ENCODE assay signal across 15 cellular contexts in the genomic region with DNA sequence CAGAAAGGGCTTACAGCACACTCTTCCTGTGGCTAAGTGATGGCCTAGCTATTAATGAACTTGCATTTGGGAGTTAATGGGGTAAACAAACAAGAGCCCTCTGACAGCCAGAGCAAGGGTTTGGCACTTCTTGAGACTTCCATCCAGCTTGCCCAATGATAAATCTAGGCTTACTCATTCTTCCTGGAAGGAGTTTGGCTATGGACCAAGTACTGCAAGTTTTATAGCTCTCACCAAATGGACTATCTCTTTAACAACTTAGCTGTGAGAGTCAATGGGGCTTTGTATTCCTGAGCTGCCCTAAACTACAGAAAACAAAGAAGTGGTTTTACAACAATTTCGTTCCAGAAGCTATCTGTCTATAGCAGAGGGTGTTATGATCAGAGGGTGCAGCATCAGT. TPM values are rescaled to one million over a fixed set of nuclear protein-coding genes. Genes with fewer than 3 reads are reported as not detected.
DNase-seq lines count a peak whose midpoint lies in the region; ATAC-seq and TF ChIP-seq lines count a peak whose summit lies in the region.
"Had no signal": no experiment of that assay in that cellular context is flagged by ENCODE, and none has a peak within 500 bp of the region (broad histone marks: within the 10 kb centered on the region; RNA-seq: fewer than 3 reads in every experiment).

No MANE protein-coding gene starts in this region.

- H3K4me1 Mint-ChIP-seq in activated naive CD4-positive, alpha-beta T cell treated with anti-CD3 and anti-CD28 coated beads for 36 hours (ENCODE audit: low read depth): no peaks in the 10 kb centered on the region

- H3K4me1 ChIP-seq in upper lobe of right lung: no peaks in the 10 kb centered on the region

- peaks cover 11% of the 10 kb centered on the region for H3K9me3 ChIP-seq in upper lobe of right lung

- no peak overlapping the region for H3K4me3 Mint-ChIP-seq in activated naive CD4-positive, alpha-beta T cell treated with anti-CD3 and anti-CD28 coated beads for 36 hours
- H3K4me3 Mint-ChIP-seq: activated B cell treated with CpG ODN at 0.5 μM for 24 hours; dendritic cell treated with granulocyte-macrophage colony-stimulating factor and Interleukin-4, amounts not matched to agents 40 ng/mL and 50 ng/mL, for 4 days; neural crest cell had no signal

- H3K27ac ChIP-seq in upper lobe of right lung: no peak overlapping the region

- no peak overlapping the region for H3K27ac Mint-ChIP-seq in activated naive CD4-positive, alpha-beta T cell treated with anti-CD3 and anti-CD28 coated beads for 36 hours
- H3K27ac Mint-ChIP-seq: activated B cell treated with CpG ODN at 0.5 μM for 24 hours; dendritic cell treated with granulocyte-macrophage colony-stimulating factor and Interleukin-4, amounts not matched to agents 40 ng/mL and 50 ng/mL, for 4 days had no signal

- ATAC-seq in Right ventricle myocardium superior (ENCODE audit: poor library complexity) (peak; percentile 22), Right ventricle myocardium inferior (no peak), upper lobe of right lung (peak; percentile 37)

- DNase-seq in Right ventricle myocardium superior (no peak), Right ventricle myocardium inferior (ENCODE audit: missing footprints) (no peak), astrocyte of the hippocampus (ENCODE audit: low read depth, low spot score) (peak; percentile 70), iris pigment epithelial cell (ENCODE audit: low read depth) (peak; percentile 81), upper lobe of right lung (no peak), OCI-M1 (lab: John Stamatoyannopoulos, UW) (no peak)
- no peak for DNase-seq in activated naive CD4-positive, alpha-beta T cell treated with anti-CD3 and anti-CD28 coated beads for 36 hours
- DNase-seq in activated CD8-positive, alpha-beta memory T cell treated with anti-CD3 and anti-CD28 coated beads for 24 hours: no peak
- DNase-seq: activated B cell treated with CpG ODN at 0.5 μM for 24 hours; activated effector memory CD4-positive, alpha-beta T cell treated with Interleukin-2 at 50 U/mL for 16 hours; GDM1; NCI-H2029; RPMI8226 had no signal

- H3K27me3 Mint-ChIP-seq in activated naive CD4-positive, alpha-beta T cell treated with anti-CD3 and anti-CD28 coated beads for 36 hours (ENCODE audit: low read depth): peaks cover 28% of the 10 kb centered on the region

- H3K9me3 Mint-ChIP-seq in activated naive CD4-positive, alpha-beta T cell treated with anti-CD3 and anti-CD28 coated beads for 36 hours: peaks cover 16% of the 10 kb centered on the region

- no peak overlapping the region for H3K4me3 ChIP-seq in upper lobe of right lung

- intact Hi-C loops in Right ventricle myocardium superior (cut with DNase I) (no loop called here), Right ventricle myocardium inferior (cut with DNase I) (no loop called here), upper lobe of right lung (cut with DNase I) (no loop called here)
- intact Hi-C loops in activated naive CD4-positive, alpha-beta T cell treated with anti-CD3 and anti-CD28 coated beads for 36 hours (cut with micrococcal nuclease): no loop called here

- no peak for TF ChIP-seq CTCF in upper lobe of right lung (IDR thresholded peaks at IDR 0.05)

- CTCF ChIA-PET in activated naive CD4-positive, alpha-beta T cell treated with anti-CD3 and anti-CD28 coated beads for 36 hours (lab: Charles Lee): no interaction called here

- no peaks in the 10 kb centered on the region for H3K27me3 ChIP-seq in upper lobe of right lung

- no peaks in the 10 kb centered on the region for H3K36me3 ChIP-seq in upper lobe of right lung

- no peaks in the 10 kb centered on the region for H3K36me3 Mint-ChIP-seq in activated naive CD4-positive, alpha-beta T cell treated with anti-CD3 and anti-CD28 coated beads for 36 hours (ENCODE audit: low read depth)

RNA-seq across cellular contexts. Expression of a gene that starts 16.7 kb away (rescaled TPM):
- not detected for total RNA-seq in Right ventricle myocardium superior
- not detected for total RNA-seq in Right ventricle myocardium inferior
- total RNA-seq in upper lobe of right lung: 4.1 TPM
- not detected for total RNA-seq in activated naive CD4-positive, alpha-beta T cell treated with anti-CD3 and anti-CD28 coated beads for 36 hours
- total RNA-seq: activated B cell treated with CpG ODN at 0.5 μM for 24 hours, neural crest cell had no signal

RNA-seq across cellular contexts. Expression of a gene that starts 33.7 kb away (rescaled TPM):
- total RNA-seq in Right ventricle myocardium superior (not detected), Right ventricle myocardium inferior (not detected), upper lobe of right lung (1.8 TPM)
- not detected for total RNA-seq in activated naive CD4-positive, alpha-beta T cell treated with anti-CD3 and anti-CD28 coated beads for 36 hours
- total RNA-seq: activated B cell treated with CpG ODN at 0.5 μM for 24 hours, neural crest cell had no signal

RNA-seq across cellular contexts. Expression of a gene that starts 43.0 kb away (rescaled TPM):
- total RNA-seq in Right ventricle myocardium superior (not detected), Right ventricle myocardium inferior (not detected), upper lobe of right lung (1.3 TPM)
- total RNA-seq in activated naive CD4-positive, alpha-beta T cell treated with anti-CD3 and anti-CD28 coated beads for 36 hours: not detected
- total RNA-seq: activated B cell treated with CpG ODN at 0.5 μM for 24 hours, neural crest cell had no signal

RNA-seq across cellular contexts. Expression of a gene that starts 48.9 kb away (rescaled TPM):
- not detected for total RNA-seq in Right ventricle myocardium superior
- total RNA-seq in Right ventricle myocardium inferior: not detected
- not detected for total RNA-seq in upper lobe of right lung
- not detected for total RNA-seq in activated naive CD4-positive, alpha-beta T cell treated with anti-CD3 and anti-CD28 coated beads for 36 hours
- total RNA-seq: activated B cell treated with CpG ODN at 0.5 μM for 24 hours, neural crest cell had no signal

RNA-seq across cellular contexts. Expression of a gene that starts 57.0 kb away (rescaled TPM):
- total RNA-seq in Right ventricle myocardium superior (not detected), Right ventricle myocardium inferior (not detected), upper lobe of right lung (1.6 TPM)
- under 1 TPM; 0.40 to 0.48 TPM for total RNA-seq in activated naive CD4-positive, alpha-beta T cell treated with anti-CD3 and anti-CD28 coated beads for 36 hours
- total RNA-seq: activated B cell treated with CpG ODN at 0.5 μM for 24 hours, neural crest cell had no signal

Comparison
In these comparisons a context has a peak if more than half of its experiments do, and no peak if none do; other contexts are left out.
1. DNase-seq: peak in astrocyte of the hippocampus (single experiment) and iris pigment epithelial cell (single experiment); none in Right ventricle myocardium superior (single experiment), Right ventricle myocardium inferior (single experiment), upper lobe of right lung (single experiment), activated naive CD4-positive, alpha-beta T cell treated with anti-CD3 and anti-CD28 coated beads for 36 hours (single experiment), OCI-M1 (single experiment) and activated CD8-positive, alpha-beta memory T cell treated with anti-CD3 and anti-CD28 coated beads for 24 hours (single experiment).